22 cellular contexts compared by ENCODE assay signal in the genomic region with DNA sequence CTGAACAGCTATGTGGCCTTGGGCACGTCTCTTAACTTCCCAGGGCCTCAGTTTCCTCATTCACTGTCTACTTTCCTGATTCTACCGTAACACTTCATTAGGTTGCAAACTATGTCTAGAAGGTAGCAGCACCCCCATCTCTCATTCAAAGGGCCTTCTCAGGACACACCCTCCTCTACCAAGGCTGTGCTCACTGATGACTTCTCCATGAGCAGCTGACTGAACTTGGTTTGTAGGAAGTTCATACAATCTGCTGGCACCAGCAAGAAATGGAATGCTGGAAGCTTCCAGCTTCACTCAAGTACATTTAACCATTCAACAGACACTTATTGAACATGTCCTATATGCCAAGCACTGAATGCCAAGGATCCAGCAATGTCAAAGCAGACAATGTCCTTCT.
A peak's percentile ranks its signal among the peaks of the same experiment; 100 is the strongest.
DNase-seq lines count a peak whose midpoint lies in the region; ATAC-seq and TF ChIP-seq lines count a peak whose summit lies in the region.
"Had no signal": no experiment of that assay in that cellular context is flagged by ENCODE, and none has a peak within 500 bp of the region (broad histone marks: within the 10 kb centered on the region; RNA-seq: fewer than 3 reads in every experiment).

No MANE protein-coding gene starts in this region.

- ATAC-seq in GM21526 (IDR thresholded peaks at IDR 0.05; ENCODE audit: low FRiP score, unreplicated experiment), result no peak
- ATAC-seq: stimulated activated memory B cell treated with anti-CD40 and anti-IgM and Interleukin-4, amounts not matched to agents 10 μg/mL and 1 μg/mL and 100 μg/mL, for 72 hours had no signal

- H3K4me3 ChIP-seq in WI38 (ENCODE audit: low read depth, low read length), result peak overlapping the region; percentile 6; the same call in 1 of the 2 replicates
- H3K4me3 ChIP-seq: dorsolateral prefrontal cortex, Peyer's patch, tibial nerve had no signal

- no peak overlapping the region for H3K27ac Mint-ChIP-seq in immature natural killer cell
- H3K27ac Mint-ChIP-seq: activated CD4-positive, alpha-beta memory T cell treated with anti-CD3 and anti-CD28 coated beads for 36 hours; activated T-cell treated with anti-CD3 and anti-CD28 coated beads, Interleukin-2, amount 50 U/mL, for 24 hours; CD4-positive, alpha-beta memory T cell; memory B cell; nephron progenitor cell; stimulated activated memory B cell treated with anti-CD40 and anti-IgM and Interleukin-4, amounts not matched to agents 10 μg/mL and 1 μg/mL and 100 μg/mL, for 72 hours had no signal

- DNase-seq in A172 (ENCODE audit: low spot score) (peak; percentile 37), HCEC 1CT (peak; percentile 7), iris pigment epithelial cell (ENCODE audit: low read depth) (peak; percentile 64), HEK293T (ENCODE audit: extremely low spot score) (no peak), immature natural killer cell (no peak), NCI-H2196 (lab: John Stamatoyannopoulos, UW; ENCODE audit: unreplicated experiment) (no peak)
- DNase-seq: activated CD4-positive, alpha-beta memory T cell treated with anti-CD3 and anti-CD28 coated beads for 36 hours; activated naive CD4-positive, alpha-beta T cell treated with anti-CD3 and anti-CD28 coated beads, Interleukin-2, amount 50 U/mL, for 16 hours; activated T-cell treated with anti-CD3 and anti-CD28 coated beads, Interleukin-2, amount 50 U/mL, for 24 hours; CD4-positive, alpha-beta memory T cell; dorsolateral prefrontal cortex; glutamatergic neuron; NCI-H1417; NCI-H748 treated with DMSO at 0.1 percent for 48 hours; nephron progenitor cell; Peyer's patch had no signal

- H3K27me3 Mint-ChIP-seq in immature natural killer cell (ENCODE audit: low read depth in 3 of 3), result peaks cover 4 to 15% (median 6%) of the 10 kb centered on the region in 3 donors
- H3K27me3 Mint-ChIP-seq: stimulated activated memory B cell treated with anti-CD40 and anti-IgM and Interleukin-4, amounts not matched to agents 10 μg/mL and 1 μg/mL and 100 μg/mL, for 72 hours had no signal

- H3K9me3 Mint-ChIP-seq in immature natural killer cell, result peaks cover 9 to 13% (median 11%) of the 10 kb centered on the region in 6 donors

- no peak overlapping the region for H3K4me3 Mint-ChIP-seq in immature natural killer cell
- H3K4me3 Mint-ChIP-seq: activated CD4-positive, alpha-beta memory T cell treated with anti-CD3 and anti-CD28 coated beads for 36 hours; activated T-cell treated with anti-CD3 and anti-CD28 coated beads, Interleukin-2, amount 50 U/mL, for 24 hours; brain; CD4-positive, alpha-beta memory T cell; memory B cell; nephron progenitor cell; stimulated activated memory B cell treated with anti-CD40 and anti-IgM and Interleukin-4, amounts not matched to agents 10 μg/mL and 1 μg/mL and 100 μg/mL, for 72 hours had no signal

- no peaks in the 10 kb centered on the region for H3K36me3 Mint-ChIP-seq in immature natural killer cell
- H3K36me3 Mint-ChIP-seq: brain; CD4-positive, alpha-beta memory T cell; stimulated activated memory B cell treated with anti-CD40 and anti-IgM and Interleukin-4, amounts not matched to agents 10 μg/mL and 1 μg/mL and 100 μg/mL, for 72 hours had no signal

- CTCF ChIA-PET in HEK293T (lab: Yijun Ruan, JAX), result no interaction called here

- TF ChIP-seq CTCF in WI38 (IDR thresholded peaks at IDR 0.05; ENCODE audit: low read depth, low read length), result no peak

- H3K4me1 Mint-ChIP-seq in immature natural killer cell, result no peaks in the 10 kb centered on the region
- H3K4me1 Mint-ChIP-seq: brain; CD4-positive, alpha-beta memory T cell; memory B cell; nephron progenitor cell; stimulated activated memory B cell treated with anti-CD40 and anti-IgM and Interleukin-4, amounts not matched to agents 10 μg/mL and 1 μg/mL and 100 μg/mL, for 72 hours had no signal

- POLR2A ChIA-PET in HEK293T (lab: Yijun Ruan, JAX), result no interaction called here

TF ChIP-seq in HEK293T, 16 proteins besides CTCF, POLR2A, EP300 and RAD21:
- no peak for TF ChIP-seq HDGF (IDR thresholded peaks at IDR 0.05; ENCODE audit: borderline replicate concordance)
- no peak for TF ChIP-seq LEF1 (IDR thresholded peaks at IDR 0.05; ENCODE audit: borderline replicate concordance)
- no peak for TF ChIP-seq ZNF384 (IDR thresholded peaks at IDR 0.05)
- TF ChIP-seq SUZ12 (IDR thresholded peaks at IDR 0.05), result no peak
- TF ChIP-seq SP1 (IDR thresholded peaks at IDR 0.05), result no peak
- TF ChIP-seq TARDBP (IDR thresholded peaks at IDR 0.05), result no peak
- TF ChIP-seq, protein P1, sequence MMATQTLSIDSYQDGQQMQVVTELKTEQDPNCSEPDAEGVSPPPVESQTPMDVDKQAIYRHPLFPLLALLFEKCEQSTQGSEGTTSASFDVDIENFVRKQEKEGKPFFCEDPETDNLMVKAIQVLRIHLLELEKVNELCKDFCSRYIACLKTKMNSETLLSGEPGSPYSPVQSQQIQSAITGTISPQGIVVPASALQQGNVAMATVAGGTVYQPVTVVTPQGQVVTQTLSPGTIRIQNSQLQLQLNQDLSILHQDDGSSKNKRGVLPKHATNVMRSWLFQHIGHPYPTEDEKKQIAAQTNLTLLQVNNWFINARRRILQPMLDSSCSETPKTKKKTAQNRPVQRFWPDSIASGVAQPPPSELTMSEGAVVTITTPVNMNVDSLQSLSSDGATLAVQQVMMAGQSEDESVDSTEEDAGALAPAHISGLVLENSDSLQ (IDR thresholded peaks at IDR 0.05), result no peak

Comparison
In these comparisons a context has a peak if more than half of its experiments do, and no peak if none do; other contexts are left out.
1. DNase-seq: peak in A172 (single experiment), HCEC 1CT (single experiment) and iris pigment epithelial cell (single experiment); none in HEK293T (single experiment), immature natural killer cell (0 of 3) and NCI-H2196 (single experiment).